ENCODE assay signal across 1 cellular context in the genomic region with DNA sequence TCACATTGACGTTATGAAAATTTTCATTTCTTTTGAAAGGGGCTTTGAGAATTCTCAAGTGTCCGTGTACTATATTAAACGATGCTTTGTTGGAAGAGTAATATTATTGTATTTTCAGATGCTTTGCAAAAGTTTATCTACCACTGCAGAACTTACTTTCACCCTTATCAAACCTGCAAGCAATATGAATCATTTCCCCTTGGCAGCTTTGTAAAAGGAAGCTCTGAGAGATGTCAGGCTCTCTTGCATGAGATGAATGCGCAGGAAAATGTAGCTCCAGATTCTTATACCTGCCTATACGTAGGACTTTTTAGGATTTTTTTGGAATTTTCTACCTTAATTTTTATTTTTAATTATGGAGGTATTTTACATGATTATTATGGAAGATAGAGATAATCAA.
A peak's percentile ranks its signal among the peaks of the same experiment; 100 is the strongest.
TF ChIP-seq lines count a peak whose summit lies in the region.

No MANE protein-coding gene starts in this region.

TF ChIP-seq in K562, 482 proteins besides CTCF, POLR2A, EP300 and RAD21 (continued from another document and continues in another):
- TF ChIP-seq THRAP3 (IDR thresholded peaks at IDR 0.05; ENCODE audit: borderline replicate concordance) (no peak), TOE1 (IDR thresholded peaks at IDR 0.05; ENCODE audit: borderline replicate concordance) (no peak), TOE1 (CRISPR knock-in tag; IDR thresholded peaks at IDR 0.05; ENCODE audit: borderline replicate concordance, low read depth) (no peak), PHB2 (IDR thresholded peaks at IDR 0.05; ENCODE audit: low read depth) (0 out of 2 replicates have a peak, but pooled peaks have one; percentile 17), LEF1 (IDR thresholded peaks at IDR 0.05) (peak; percentile 60), SPI1 (IDR thresholded peaks at IDR 0.05; ENCODE audit: borderline replicate concordance, low read depth, low read length) (0 out of 2 replicates have a peak, but pooled peaks have one; percentile 6), CREM (IDR thresholded peaks at IDR 0.05; ENCODE audit: low read depth) (no peak), SMAD4 (CRISPR knock-in tag; conservative IDR thresholded peaks at IDR 0.05) (no peak), NBN (IDR thresholded peaks at IDR 0.05; ENCODE audit: low read depth) (no peak), PHF8 (IDR thresholded peaks at IDR 0.05; ENCODE audit: borderline replicate concordance, low read length) (no peak), FOSL1 (tag; conservative IDR thresholded peaks at IDR 0.05) (peak; percentile 98), CHD1 (IDR thresholded peaks at IDR 0.05; ENCODE audit: low read length) (no peak), ZNF57 (CRISPR knock-in tag; IDR thresholded peaks at IDR 0.05) (no peak), KLF10 (CRISPR knock-in tag; IDR thresholded peaks at IDR 0.05) (no peak), GABPA (tag; conservative IDR thresholded peaks at IDR 0.05; ENCODE audit: low read depth) (no peak), ZEB2 (IDR thresholded peaks at IDR 0.05) (peak; percentile 69), NFXL1 (CRISPR knock-in tag; IDR thresholded peaks at IDR 0.05) (no peak), NCOA6 (IDR thresholded peaks at IDR 0.05) (no peak), ZNF324 (CRISPR knock-in tag; IDR thresholded peaks at IDR 0.05) (no peak), ZBTB17 (CRISPR knock-in tag; IDR thresholded peaks at IDR 0.05) (no peak), GTF2E2 (tag; IDR thresholded peaks at IDR 0.05) (no peak), ZNF75A (CRISPR knock-in tag; IDR thresholded peaks at IDR 0.05) (no peak), ZNF561 (CRISPR knock-in tag; conservative IDR thresholded peaks at IDR 0.05) (no peak), PHF20 (IDR thresholded peaks at IDR 0.05; ENCODE audit: partially characterized antibody) (no peak), GATA2 (CRISPR knock-in tag; IDR thresholded peaks at IDR 0.05) (peak; percentile 75; the same call in 1 of the 2 replicates), BCOR (IDR thresholded peaks at IDR 0.05) (0 out of 2 replicates have a peak, but pooled peaks have one; percentile 12), ZNF551 (CRISPR knock-in tag; IDR thresholded peaks at IDR 0.05) (no peak), ZC3H8 (IDR thresholded peaks at IDR 0.05) (no peak), HLTF (IDR thresholded peaks at IDR 0.05) (no peak), MXI1 (IDR thresholded peaks at IDR 0.05; ENCODE audit: low read depth, low read length) (no peak), ZNF311 (CRISPR knock-in tag; IDR thresholded peaks at IDR 0.05) (no peak), STAT5B (CRISPR knock-in tag; IDR thresholded peaks at IDR 0.05) (no peak), FOXK1 (CRISPR knock-in tag; IDR thresholded peaks at IDR 0.05; ENCODE audit: borderline replicate concordance) (no peak), SRSF1 (IDR thresholded peaks at IDR 0.05; ENCODE audit: low read depth, low read length) (no peak), POLR3G (IDR thresholded peaks at IDR 0.05; ENCODE audit: extremely low read depth, insufficient read length, insufficient replicate concordance) (no peak), ZNF668 (CRISPR knock-in tag; IDR thresholded peaks at IDR 0.05) (no peak)
- TF ChIP-seq, protein P1, sequence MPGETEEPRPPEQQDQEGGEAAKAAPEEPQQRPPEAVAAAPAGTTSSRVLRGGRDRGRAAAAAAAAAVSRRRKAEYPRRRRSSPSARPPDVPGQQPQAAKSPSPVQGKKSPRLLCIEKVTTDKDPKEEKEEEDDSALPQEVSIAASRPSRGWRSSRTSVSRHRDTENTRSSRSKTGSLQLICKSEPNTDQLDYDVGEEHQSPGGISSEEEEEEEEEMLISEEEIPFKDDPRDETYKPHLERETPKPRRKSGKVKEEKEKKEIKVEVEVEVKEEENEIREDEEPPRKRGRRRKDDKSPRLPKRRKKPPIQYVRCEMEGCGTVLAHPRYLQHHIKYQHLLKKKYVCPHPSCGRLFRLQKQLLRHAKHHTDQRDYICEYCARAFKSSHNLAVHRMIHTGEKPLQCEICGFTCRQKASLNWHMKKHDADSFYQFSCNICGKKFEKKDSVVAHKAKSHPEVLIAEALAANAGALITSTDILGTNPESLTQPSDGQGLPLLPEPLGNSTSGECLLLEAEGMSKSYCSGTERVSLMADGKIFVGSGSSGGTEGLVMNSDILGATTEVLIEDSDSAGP (CRISPR knock-in tag; IDR thresholded peaks at IDR 0.05): no peak
- TF ChIP-seq, protein P2, sequence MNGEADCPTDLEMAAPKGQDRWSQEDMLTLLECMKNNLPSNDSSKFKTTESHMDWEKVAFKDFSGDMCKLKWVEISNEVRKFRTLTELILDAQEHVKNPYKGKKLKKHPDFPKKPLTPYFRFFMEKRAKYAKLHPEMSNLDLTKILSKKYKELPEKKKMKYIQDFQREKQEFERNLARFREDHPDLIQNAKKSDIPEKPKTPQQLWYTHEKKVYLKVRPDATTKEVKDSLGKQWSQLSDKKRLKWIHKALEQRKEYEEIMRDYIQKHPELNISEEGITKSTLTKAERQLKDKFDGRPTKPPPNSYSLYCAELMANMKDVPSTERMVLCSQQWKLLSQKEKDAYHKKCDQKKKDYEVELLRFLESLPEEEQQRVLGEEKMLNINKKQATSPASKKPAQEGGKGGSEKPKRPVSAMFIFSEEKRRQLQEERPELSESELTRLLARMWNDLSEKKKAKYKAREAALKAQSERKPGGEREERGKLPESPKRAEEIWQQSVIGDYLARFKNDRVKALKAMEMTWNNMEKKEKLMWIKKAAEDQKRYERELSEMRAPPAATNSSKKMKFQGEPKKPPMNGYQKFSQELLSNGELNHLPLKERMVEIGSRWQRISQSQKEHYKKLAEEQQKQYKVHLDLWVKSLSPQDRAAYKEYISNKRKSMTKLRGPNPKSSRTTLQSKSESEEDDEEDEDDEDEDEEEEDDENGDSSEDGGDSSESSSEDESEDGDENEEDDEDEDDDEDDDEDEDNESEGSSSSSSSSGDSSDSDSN (IDR thresholded peaks at IDR 0.05; ENCODE audit: borderline replicate concordance in 1 of 2, low read depth in 2 of 2, low read length in 2 of 2): no peak
- TF ChIP-seq, protein P3, sequence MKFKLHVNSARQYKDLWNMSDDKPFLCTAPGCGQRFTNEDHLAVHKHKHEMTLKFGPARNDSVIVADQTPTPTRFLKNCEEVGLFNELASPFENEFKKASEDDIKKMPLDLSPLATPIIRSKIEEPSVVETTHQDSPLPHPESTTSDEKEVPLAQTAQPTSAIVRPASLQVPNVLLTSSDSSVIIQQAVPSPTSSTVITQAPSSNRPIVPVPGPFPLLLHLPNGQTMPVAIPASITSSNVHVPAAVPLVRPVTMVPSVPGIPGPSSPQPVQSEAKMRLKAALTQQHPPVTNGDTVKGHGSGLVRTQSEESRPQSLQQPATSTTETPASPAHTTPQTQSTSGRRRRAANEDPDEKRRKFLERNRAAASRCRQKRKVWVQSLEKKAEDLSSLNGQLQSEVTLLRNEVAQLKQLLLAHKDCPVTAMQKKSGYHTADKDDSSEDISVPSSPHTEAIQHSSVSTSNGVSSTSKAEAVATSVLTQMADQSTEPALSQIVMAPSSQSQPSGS (CRISPR knock-in tag; IDR thresholded peaks at IDR 0.05): no peak
- TF ChIP-seq, protein P4, sequence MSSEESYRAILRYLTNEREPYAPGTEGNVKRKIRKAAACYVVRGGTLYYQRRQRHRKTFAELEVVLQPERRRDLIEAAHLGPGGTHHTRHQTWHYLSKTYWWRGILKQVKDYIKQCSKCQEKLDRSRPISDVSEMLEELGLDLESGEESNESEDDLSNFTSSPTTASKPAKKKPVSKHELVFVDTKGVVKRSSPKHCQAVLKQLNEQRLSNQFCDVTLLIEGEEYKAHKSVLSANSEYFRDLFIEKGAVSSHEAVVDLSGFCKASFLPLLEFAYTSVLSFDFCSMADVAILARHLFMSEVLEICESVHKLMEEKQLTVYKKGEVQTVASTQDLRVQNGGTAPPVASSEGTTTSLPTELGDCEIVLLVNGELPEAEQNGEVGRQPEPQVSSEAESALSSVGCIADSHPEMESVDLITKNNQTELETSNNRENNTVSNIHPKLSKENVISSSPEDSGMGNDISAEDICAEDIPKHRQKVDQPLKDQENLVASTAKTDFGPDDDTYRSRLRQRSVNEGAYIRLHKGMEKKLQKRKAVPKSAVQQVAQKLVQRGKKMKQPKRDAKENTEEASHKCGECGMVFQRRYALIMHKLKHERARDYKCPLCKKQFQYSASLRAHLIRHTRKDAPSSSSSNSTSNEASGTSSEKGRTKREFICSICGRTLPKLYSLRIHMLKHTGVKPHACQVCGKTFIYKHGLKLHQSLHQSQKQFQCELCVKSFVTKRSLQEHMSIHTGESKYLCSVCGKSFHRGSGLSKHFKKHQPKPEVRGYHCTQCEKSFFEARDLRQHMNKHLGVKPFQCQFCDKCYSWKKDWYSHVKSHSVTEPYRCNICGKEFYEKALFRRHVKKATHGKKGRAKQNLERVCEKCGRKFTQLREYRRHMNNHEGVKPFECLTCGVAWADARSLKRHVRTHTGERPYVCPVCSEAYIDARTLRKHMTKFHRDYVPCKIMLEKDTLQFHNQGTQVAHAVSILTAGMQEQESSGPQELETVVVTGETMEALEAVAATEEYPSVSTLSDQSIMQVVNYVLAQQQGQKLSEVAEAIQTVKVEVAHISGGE (CRISPR knock-in tag; IDR thresholded peaks at IDR 0.05): no peak
- TF ChIP-seq, protein P5, sequence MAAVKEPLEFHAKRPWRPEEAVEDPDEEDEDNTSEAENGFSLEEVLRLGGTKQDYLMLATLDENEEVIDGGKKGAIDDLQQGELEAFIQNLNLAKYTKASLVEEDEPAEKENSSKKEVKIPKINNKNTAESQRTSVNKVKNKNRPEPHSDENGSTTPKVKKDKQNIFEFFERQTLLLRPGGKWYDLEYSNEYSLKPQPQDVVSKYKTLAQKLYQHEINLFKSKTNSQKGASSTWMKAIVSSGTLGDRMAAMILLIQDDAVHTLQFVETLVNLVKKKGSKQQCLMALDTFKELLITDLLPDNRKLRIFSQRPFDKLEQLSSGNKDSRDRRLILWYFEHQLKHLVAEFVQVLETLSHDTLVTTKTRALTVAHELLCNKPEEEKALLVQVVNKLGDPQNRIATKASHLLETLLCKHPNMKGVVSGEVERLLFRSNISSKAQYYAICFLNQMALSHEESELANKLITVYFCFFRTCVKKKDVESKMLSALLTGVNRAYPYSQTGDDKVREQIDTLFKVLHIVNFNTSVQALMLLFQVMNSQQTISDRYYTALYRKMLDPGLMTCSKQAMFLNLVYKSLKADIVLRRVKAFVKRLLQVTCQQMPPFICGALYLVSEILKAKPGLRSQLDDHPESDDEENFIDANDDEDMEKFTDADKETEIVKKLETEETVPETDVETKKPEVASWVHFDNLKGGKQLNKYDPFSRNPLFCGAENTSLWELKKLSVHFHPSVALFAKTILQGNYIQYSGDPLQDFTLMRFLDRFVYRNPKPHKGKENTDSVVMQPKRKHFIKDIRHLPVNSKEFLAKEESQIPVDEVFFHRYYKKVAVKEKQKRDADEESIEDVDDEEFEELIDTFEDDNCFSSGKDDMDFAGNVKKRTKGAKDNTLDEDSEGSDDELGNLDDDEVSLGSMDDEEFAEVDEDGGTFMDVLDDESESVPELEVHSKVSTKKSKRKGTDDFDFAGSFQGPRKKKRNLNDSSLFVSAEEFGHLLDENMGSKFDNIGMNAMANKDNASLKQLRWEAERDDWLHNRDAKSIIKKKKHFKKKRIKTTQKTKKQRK (IDR thresholded peaks at IDR 0.05; ENCODE audit: borderline replicate concordance, low read depth, low read length): no peak
